ENCODE assay signal across 11 cellular contexts in genomic region chr7:107179326-107180163, GRCh38. TPM values are rescaled to one million over a fixed set of nuclear protein-coding genes. Genes with fewer than 3 reads are reported as not detected.
A peak's percentile ranks its signal among the peaks of the same experiment; 100 is the strongest.
DNase-seq lines count a peak whose midpoint lies in the region; ATAC-seq and TF ChIP-seq lines count a peak whose summit lies in the region.
"Had no signal": no experiment of that assay in that cellular context is flagged by ENCODE, and none has a peak within 500 bp of the region (broad histone marks: within the 10 kb centered on the region; RNA-seq: fewer than 3 reads in every experiment).

No MANE protein-coding gene starts in this region.

- peaks cover 48% of the 10 kb centered on the region for H3K4me1 ChIP-seq in psoas muscle
- H3K4me1 ChIP-seq in sigmoid colon = peaks cover 0 to 64% (median 48%) of the 10 kb centered on the region in 4 donors

- TF ChIP-seq EP300 in sigmoid colon (IDR thresholded peaks at IDR 0.05) = no peak

- intact Hi-C loops in psoas muscle (cut with DNase I) (loop anchor here in 1 of 2 donors (10.0 kb wide), 1 partner anchor 695 kb away; no protein-coding TSS in a partner anchor), sigmoid colon (cut with DNase I) (no loop called here)

- H3K36me3 ChIP-seq in psoas muscle (ENCODE audit: insufficient read depth in 1 of 2, low read depth in 1 of 2) = peaks cover 0 to 45% of the 10 kb centered on the region in 2 donors
- H3K36me3 ChIP-seq in sigmoid colon = peaks cover 0 to 48% (median 8%) of the 10 kb centered on the region in 4 donors

- no peak for TF ChIP-seq CTCF in psoas muscle (IDR thresholded peaks at IDR 0.05)
- TF ChIP-seq CTCF in sigmoid colon (IDR thresholded peaks at IDR 0.05) = no peak

- no peaks in the 10 kb centered on the region for H3K27me3 ChIP-seq in psoas muscle (ENCODE audit: insufficient read depth in 3 of 3, low read length in 2 of 3)
- H3K27me3 ChIP-seq in sigmoid colon = no peaks in the 10 kb centered on the region
- H3K27me3 ChIP-seq: right lobe of liver had no signal

- WGBS in psoas muscle, 3 donors = 54 to 74% (median 60%) methylated on average over 14 of the region's 14 CpGs
- 69 to 86% methylated on average over 14 of the region's 14 CpGs for WGBS in sigmoid colon, 2 donors

- H3K4me3 ChIP-seq in psoas muscle = no peak overlapping the region
- H3K4me3 ChIP-seq in sigmoid colon = no peak overlapping the region
- H3K4me3 ChIP-seq: right lobe of liver had no signal

- peak; percentile 65 to 89 (median 77) for ATAC-seq in psoas muscle
- ATAC-seq: WTC11 had no signal

- peak; percentile 43 for DNase-seq in activated CD4-positive, alpha-beta T cell treated with anti-CD3 and anti-CD28 coated beads for 48 hours
- DNase-seq in activated CD4-positive, alpha-beta T cell treated with anti-CD3 and anti-CD28 coated beads for 4 hours = no peak
- DNase-seq in RPMI7951 (ENCODE audit: low read depth) (peak; percentile 33), dermis blood vessel endothelial cell (peak; percentile 51), psoas muscle (no peak), SHP77 treated with DMSO at 0.1 percent for 48 hours (lab: John Stamatoyannopoulos, UW) (no peak), DMS79 treated with DMSO at 0.1 percent for 48 hours (lab: John Stamatoyannopoulos, UW) (no peak), sigmoid colon (no peak)
- DNase-seq: mesendoderm had no signal

- H3K9me3 ChIP-seq in psoas muscle = no peaks in the 10 kb centered on the region
- no peaks in the 10 kb centered on the region for H3K9me3 ChIP-seq in sigmoid colon
- H3K9me3 ChIP-seq: right lobe of liver had no signal

- no peak for TF ChIP-seq POLR2A in sigmoid colon (IDR thresholded peaks at IDR 0.05)

- H3K27ac ChIP-seq in psoas muscle (peak overlapping the region; percentile 54), sigmoid colon (peak overlapping the region in 2 of 4 donors; percentile 26 to 44)
- H3K27ac ChIP-seq: right lobe of liver had no signal

RNA-seq across cellular contexts. Expression of gene HBP1, which starts 10.7 kb away (rescaled TPM):
- 94.2 and 102 TPM in 2 replicates for total RNA-seq in RPMI7951 (2014; rRNA removed; shearing (Covaris generic))
- total RNA-seq in dermis blood vessel endothelial cell (168 and 207 TPM in 2 replicates), psoas muscle (10 to 100 TPM; 65.3 to 74.9 (median 70.7) TPM), sigmoid colon (100 to 1,000 TPM; 104 to 172 (median 119) TPM)
- polyA plus RNA-seq in psoas muscle (10 to 100 TPM; 14.6 to 76.7 (median 69.5) TPM), sigmoid colon (10 to 100 TPM; 34.2 to 89.5 (median 43.2) TPM)

Comparison
In these comparisons a context has a peak if more than half of its experiments do, and no peak if none do; other contexts are left out.
1. DNase-seq: peak in activated CD4-positive, alpha-beta T cell treated with anti-CD3 and anti-CD28 coated beads for 48 hours (single experiment), RPMI7951 (single experiment) and dermis blood vessel endothelial cell (single experiment); none in activated CD4-positive, alpha-beta T cell treated with anti-CD3 and anti-CD28 coated beads for 4 hours (0 of 2), psoas muscle (0 of 2), SHP77 treated with DMSO at 0.1 percent for 48 hours (single experiment), DMS79 treated with DMSO at 0.1 percent for 48 hours (single experiment) and sigmoid colon (single experiment).